ENCODE assay signal across 9 cellular contexts in genomic region chr17:35254107-35254802, GRCh38. TPM values are rescaled to one million over a fixed set of nuclear protein-coding genes. Genes with fewer than 3 reads are reported as not detected.
DNase-seq lines count a peak whose midpoint lies in the region; ATAC-seq and TF ChIP-seq lines count a peak whose summit lies in the region.
"Had no signal": no experiment of that assay in that cellular context is flagged by ENCODE, and none has a peak within 500 bp of the region (broad histone marks: within the 10 kb centered on the region; RNA-seq: fewer than 3 reads in every experiment).

No MANE protein-coding gene starts in this region.

- H3K4me1 ChIP-seq in SK-N-SH (ENCODE audit: control insufficient read depth in 1 of 2, insufficient read depth in 2 of 2, low read depth in 1 of 2, low read length in 1 of 2) (no peaks in the 10 kb centered on the region), OCI-LY7 (ENCODE audit: insufficient read depth, low read length, poor library complexity, severe bottlenecking) (no peaks in the 10 kb centered on the region)

- TF ChIP-seq EP300 in SK-N-SH (IDR thresholded peaks at IDR 0.05; ENCODE audit: borderline replicate concordance in 1 of 2, low read depth in 1 of 2, low read length in 1 of 2) = peak in 1 of 2 experiments; percentile 61; a peak in 1 of 4 replicates

- H3K9me2 ChIP-seq in SK-N-SH = no peaks in the 10 kb centered on the region
- H3K9me2 ChIP-seq in OCI-LY7 (ENCODE audit: insufficient read depth, low read length) = no peaks in the 10 kb centered on the region

- no TSS peak for BruUV-seq in OCI-LY7 (replicated peaks; lab: Mats Ljungman, UMichigan)

- WGBS in SK-N-SH (ENCODE audit: low lambda C conversion rate) = 6% methylated on average over 9 of the region's 9 CpGs

- H3K9ac ChIP-seq in SK-N-SH = no peak overlapping the region; the same call in 1 of the 2 replicates

- TF ChIP-seq RAD21 in SK-N-SH (IDR thresholded peaks at IDR 0.05; ENCODE audit: low read length) = no peak

- H3F3A ChIP-seq in SK-N-SH (replicated peaks; ENCODE audit: insufficient read depth) = peaks cover 19% of the 10 kb centered on the region

- no peaks in the 10 kb centered on the region for H3K9me3 ChIP-seq in SK-N-SH
- H3K9me3 ChIP-seq in OCI-LY7 (ENCODE audit: low read length) = no peaks in the 10 kb centered on the region

- H3K4me2 ChIP-seq in SK-N-SH (peak overlapping the region; percentile 49; the same call in 1 of the 2 replicates), OCI-LY7 (ENCODE audit: low read length) (no peak overlapping the region)

- no peak overlapping the region for H3K4me3 ChIP-seq in SK-N-SH (ENCODE audit: low read depth in 2 of 2, low read length in 1 of 2)
- H3K4me3 ChIP-seq in fibroblast of villous mesenchyme (ENCODE audit: low read depth, low read length) = no peak overlapping the region
- H3K4me3 ChIP-seq in OCI-LY7 (ENCODE audit: low read depth, low read length, poor library complexity, severe bottlenecking) = no peak overlapping the region

- H2AFZ ChIP-seq in SK-N-SH (ENCODE audit: low read depth) (no peak overlapping the region), OCI-LY7 (ENCODE audit: low read length) (no peak overlapping the region)

- POLR2A ChIA-PET in SK-N-SH (lab: Yijun Ruan, JAX) = no interaction called here
- POLR2A ChIA-PET in OCI-LY7 (lab: Charles Lee) = no interaction called here

- intact Hi-C loops in OCI-LY7 (cut with micrococcal nuclease; ENCODE audit: unreplicated experiment) = no loop called here

- CTCF ChIA-PET in SK-N-SH (lab: Yijun Ruan, JAX) (no interaction called here), OCI-LY7 (lab: Charles Lee; ENCODE audit: unreplicated experiment) (no interaction called here)

- H4K20me1 ChIP-seq in SK-N-SH (ENCODE audit: insufficient read depth) (peaks cover 15% of the 10 kb centered on the region), OCI-LY7 (ENCODE audit: insufficient read depth, low read length) (no peaks in the 10 kb centered on the region)

- H3K27ac ChIP-seq in SK-N-SH (ENCODE audit: low read depth in 2 of 2, low read length in 1 of 2) (peak overlapping the region in 1 of 2 experiments; percentile 67; a peak in 2 of 4 replicates), OCI-LY7 (ENCODE audit: low read depth, low read length, poor library complexity, severe bottlenecking) (no peak overlapping the region)
- H3K27ac ChIP-seq: HL-60 had no signal

- H3K36me3 ChIP-seq in SK-N-SH (replicated peaks in 1 of 2; ENCODE audit: control insufficient read depth in 1 of 2, insufficient read depth in 2 of 2, low read length in 1 of 2) (peaks cover 0 to 18% of the 10 kb centered on the region in 2 experiments), OCI-LY7 (ENCODE audit: insufficient read depth, low read length) (no peaks in the 10 kb centered on the region)

- DNase-seq in EL = peak; percentile 98
- DNase-seq in SK-N-SH = no peak
- peak; percentile 98 for DNase-seq in fibroblast of villous mesenchyme (ENCODE audit: low read depth)
- DNase-seq in putamen (ENCODE audit: low spot score) = peak; percentile 12
- no peak for DNase-seq in NCI-H1417 treated with DMSO at 0.1 percent for 48 hours (lab: John Stamatoyannopoulos, UW)
- no peak for DNase-seq in OCI-LY7 (ENCODE audit: low spot score)

- TF ChIP-seq CTCF in SK-N-SH (IDR thresholded peaks at IDR 0.05) = no peak
- TF ChIP-seq CTCF in fibroblast of villous mesenchyme (IDR thresholded peaks at IDR 0.05; ENCODE audit: insufficient read depth, low read depth, low read length) = no peak
- TF ChIP-seq CTCF in OCI-LY7 (conservative IDR thresholded peaks at IDR 0.05; ENCODE audit: low read length) = no peak

- H3K27me3 ChIP-seq in SK-N-SH (ENCODE audit: insufficient read depth) = no peaks in the 10 kb centered on the region

- no peaks in the 10 kb centered on the region for H3K79me2 ChIP-seq in SK-N-SH (ENCODE audit: insufficient read depth)
- no peaks in the 10 kb centered on the region for H3K79me2 ChIP-seq in OCI-LY7 (ENCODE audit: insufficient read depth, low read depth, low read length)

- ATAC-seq in HG03139 (IDR thresholded peaks at IDR 0.05; ENCODE audit: unreplicated experiment) = no peak
- no peak for ATAC-seq in HG03095 (IDR thresholded peaks at IDR 0.05; ENCODE audit: unreplicated experiment)

TF ChIP-seq in SK-N-SH, 30 proteins besides CTCF, POLR2A, EP300 and RAD21 (continues in another document):
- TF ChIP-seq GABPA (IDR thresholded peaks at IDR 0.05; ENCODE audit: low read depth) (no peak), PBX3 (IDR thresholded peaks at IDR 0.05) (peak; percentile 61), RFX5 (IDR thresholded peaks at IDR 0.05; ENCODE audit: low read length) (no peak), TAF1 (IDR thresholded peaks at IDR 0.05; ENCODE audit: borderline replicate concordance, low read depth, low read length) (no peak), JUND (IDR thresholded peaks at IDR 0.05) (peak; percentile 85), RCOR1 (IDR thresholded peaks at IDR 0.05; ENCODE audit: low read length) (no peak), YY1 (IDR thresholded peaks at IDR 0.05; ENCODE audit: low read depth) (no peak; the same call in 1 of the 2 replicates), MAX (IDR thresholded peaks at IDR 0.05; ENCODE audit: low read depth) (peak; percentile 68), FOSL2 (IDR thresholded peaks at IDR 0.05; ENCODE audit: borderline replicate concordance, low read depth) (peak; percentile 92), REST (IDR thresholded peaks at IDR 0.05; ENCODE audit: low read depth, low read length) (no peak), IRF3 (IDR thresholded peaks at IDR 0.05; ENCODE audit: low read depth, low read length) (no peak), ELF1 (IDR thresholded peaks at IDR 0.05) (peak; percentile 39), RXRA (IDR thresholded peaks at IDR 0.05; ENCODE audit: borderline replicate concordance, low read depth) (no peak), SIN3A (IDR thresholded peaks at IDR 0.05; ENCODE audit: borderline replicate concordance, low read depth, low read length) (no peak), USF1 (IDR thresholded peaks at IDR 0.05; ENCODE audit: borderline replicate concordance, low read depth) (no peak), TCF12 (IDR thresholded peaks at IDR 0.05) (peak; percentile 87), GATA2 (CRISPR knock-in tag; IDR thresholded peaks at IDR 0.05) (no peak)

RNA-seq across cellular contexts. Expression of gene SLFN5, which starts 11.4 kb away (rescaled TPM):
- 1.4 and 1.9 TPM in 2 replicates for polyA plus RNA-seq in SK-N-SH (2012; rRNA removed)
- polyA plus RNA-seq in SK-N-SH (2012; cell fraction: cytosol; rRNA removed) = 1.7 and 1.9 TPM in 2 replicates
- polyA plus RNA-seq in SK-N-SH (2012; cell fraction: nucleus; rRNA removed) = 1.0 and 2.0 TPM in 2 replicates
- 65.1 and 67.8 TPM in 2 replicates for total RNA-seq in fibroblast of villous mesenchyme
- 0.10 and 0.38 TPM in 2 replicates for total RNA-seq in OCI-LY7 (2014; rRNA removed; shearing (Covaris generic))
- total RNA-seq in OCI-LY7 (2022) = 1.1 and 1.3 TPM in 2 replicates

Comparison
In these comparisons a context has a peak if more than half of its experiments do, and no peak if none do; other contexts are left out.
1. DNase-seq: peak in EL (single experiment), fibroblast of villous mesenchyme (single experiment) and putamen (single experiment); none in SK-N-SH (single experiment), NCI-H1417 treated with DMSO at 0.1 percent for 48 hours (single experiment) and OCI-LY7 (single experiment).
2. RNA of gene SLFN5, which starts 11.4 kb away (total RNA-seq): 65.1 to 67.8 TPM in fibroblast of villous mesenchyme; 0.10 to 1.3 TPM in OCI-LY7; every median in the first group is over 10 times any median in the second.